Comparison of ENCODE assay signal across 36 cellular contexts in the genomic region with DNA sequence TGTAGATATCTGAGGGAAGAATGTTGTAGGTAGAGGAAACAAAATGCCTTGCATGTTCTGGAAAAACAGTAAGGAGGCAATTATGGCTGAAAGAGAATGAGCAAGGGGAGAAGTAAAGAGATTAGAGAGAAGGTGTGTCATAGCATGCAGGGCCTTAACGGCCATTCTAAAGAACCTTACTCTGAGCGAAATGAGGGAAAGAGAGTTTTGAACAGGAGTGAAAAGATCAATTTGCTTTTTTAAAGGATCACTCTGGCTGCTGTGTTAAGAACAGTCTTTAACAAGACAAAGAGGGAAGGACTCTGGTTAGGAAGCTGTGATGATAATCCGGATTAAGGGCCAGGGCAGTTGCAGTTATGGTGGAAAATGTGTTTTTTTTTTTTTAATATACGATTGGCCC. TPM values are rescaled to one million over a fixed set of nuclear protein-coding genes. Genes with fewer than 3 reads are reported as not detected.
DNase-seq lines count a peak whose midpoint lies in the region; ATAC-seq, FAIRE-seq and TF ChIP-seq lines count a peak whose summit lies in the region.
"Had no signal": no experiment of that assay in that cellular context is flagged by ENCODE, and none has a peak within 500 bp of the region (broad histone marks: within the 10 kb centered on the region; RNA-seq: fewer than 3 reads in every experiment).

No MANE protein-coding gene starts in this region.

- H3K4me1 ChIP-seq in HUES48 (ENCODE audit: control insufficient read depth, insufficient read depth, low read length): peaks cover 33% of the 10 kb centered on the region
- peaks cover 8% of the 10 kb centered on the region for H3K4me1 ChIP-seq in mucosa of descending colon (ENCODE audit: low read depth)
- H3K4me1 ChIP-seq: foreskin keratinocyte, parathyroid adenoma, SJSA1 had no signal

- H3K4me3 Mint-ChIP-seq in brain: peak overlapping the region in 2 of 5 experiments; percentile 9 to 14
- H3K4me3 Mint-ChIP-seq: activated T-cell treated with anti-CD3 and anti-CD28 coated beads, Interleukin-2, amount 50 U/mL, for 24 hours; dendritic cell treated with granulocyte-macrophage colony-stimulating factor and Interleukin-4, amounts not matched to agents 40 ng/mL and 50 ng/mL, for 4 days; nephron had no signal

- peak overlapping the region; percentile 89 for H3K27ac ChIP-seq in HUES48 (ENCODE audit: low read depth, low read length)
- H3K27ac ChIP-seq: esophagus muscularis mucosa, foreskin keratinocyte, GM23248, parathyroid adenoma, SJSA1, skin epidermis, suprapubic skin, upper lobe of right lung had no signal

- ATAC-seq in mucosa of descending colon: peak; percentile 25
- no peak for ATAC-seq in HG03378 (IDR thresholded peaks at IDR 0.05; ENCODE audit: unreplicated experiment)
- no peak for ATAC-seq in GM21367 (IDR thresholded peaks at IDR 0.05; ENCODE audit: unreplicated experiment)
- ATAC-seq: foreskin keratinocyte, upper lobe of right lung had no signal

- no peaks in the 10 kb centered on the region for H3K36me3 ChIP-seq in HUES48 (ENCODE audit: control insufficient read depth, insufficient read depth, low read length)
- H3K36me3 ChIP-seq in mucosa of descending colon (ENCODE audit: low read depth): no peaks in the 10 kb centered on the region
- H3K36me3 ChIP-seq: esophagus muscularis mucosa, suprapubic skin, upper lobe of right lung had no signal

- no peaks in the 10 kb centered on the region for H3K27me3 ChIP-seq in HUES48 (ENCODE audit: control insufficient read depth, insufficient read depth, low read length)
- H3K27me3 ChIP-seq: esophagus muscularis mucosa, foreskin keratinocyte, SJSA1, suprapubic skin, upper lobe of right lung had no signal

- H3K4me1 Mint-ChIP-seq in brain: peaks cover 56% of the 10 kb centered on the region

- H3K4me3 ChIP-seq in HUES48 (ENCODE audit: low read depth, low read length) (0 out of 2 replicates have a peak overlapping the region, but pooled peaks have one; percentile 10), mucosa of descending colon (no peak overlapping the region)
- H3K4me3 ChIP-seq: esophagus muscularis mucosa, GM23248, SJSA1, skin epidermis, suprapubic skin, upper lobe of right lung had no signal

- H3K9me3 ChIP-seq in HUES48 (ENCODE audit: control insufficient read depth, insufficient read depth, low read length) (no peaks in the 10 kb centered on the region), mucosa of descending colon (no peaks in the 10 kb centered on the region)
- H3K9me3 ChIP-seq: esophagus muscularis mucosa, SJSA1, suprapubic skin, upper lobe of right lung had no signal

- TF ChIP-seq CTCF in brain (conservative IDR thresholded peaks at IDR 0.05): no peak
- no peak for TF ChIP-seq CTCF in mucosa of descending colon (IDR thresholded peaks at IDR 0.05)

- H3K9ac ChIP-seq in HUES48 (ENCODE audit: low read depth, low read length): no peak overlapping the region
- H3K9ac ChIP-seq: GM23248, parathyroid adenoma had no signal

- H3K9me3 Mint-ChIP-seq in brain: peaks cover 0 to 8% (median 0%) of the 10 kb centered on the region in 5 experiments
- H3K9me3 Mint-ChIP-seq: activated T-cell treated with anti-CD3 and anti-CD28 coated beads, Interleukin-2, amount 50 U/mL, for 24 hours; dendritic cell treated with granulocyte-macrophage colony-stimulating factor and Interleukin-4, amounts not matched to agents 40 ng/mL and 50 ng/mL, for 4 days had no signal

- H3K36me3 Mint-ChIP-seq in brain: peaks cover 30% of the 10 kb centered on the region

- no peak for FAIRE-seq in GM19239 (lab: Jason Lieb, UNC)
- FAIRE-seq: A204.1, astrocyte, kidney had no signal

- peak overlapping the region in 3 of 5 experiments; percentile 18 to 78 (median 24) for H3K27ac Mint-ChIP-seq in brain
- H3K27ac Mint-ChIP-seq: activated T-cell treated with anti-CD3 and anti-CD28 coated beads, Interleukin-2, amount 50 U/mL, for 24 hours; dendritic cell treated with granulocyte-macrophage colony-stimulating factor and Interleukin-4, amounts not matched to agents 40 ng/mL and 50 ng/mL, for 4 days had no signal

- DNase-seq in D341Med (ENCODE audit: low spot score) (peak; percentile 45), mucosa of descending colon (no peak), AML-193 (lab: John Stamatoyannopoulos, UW) (no peak), GM19239 (ENCODE audit: insufficient read length, low spot score) (no peak)
- DNase-seq: activated CD4-positive, alpha-beta T cell treated with anti-CD3 and anti-CD28 coated beads, Interleukin-2, amount 50 U/mL, for 1 hour; activated CD4-positive, CD25-positive, alpha-beta regulatory T cell; activated gamma-delta T cell treated with Interleukin-2 at 50 U/mL for 16 hours; activated T-cell treated with anti-CD3 and anti-CD28 coated beads, Interleukin-2, amount 50 U/mL, for 24 hours; Calu3; central memory CD4-positive, alpha-beta T cell; DND-41; foreskin keratinocyte; GF-D8; GM23248; head of caudate nucleus; Kasumi-1; kidney; midbrain; NCI-H226; retina; stimulated activated naive CD4-positive, alpha-beta T cell; T-helper 1 cell; upper lobe of right lung had no signal

- intact Hi-C loops in mucosa of descending colon (cut with DNase I, micrococcal nuclease): no loop called here

- H3K27me3 Mint-ChIP-seq in brain: no peaks in the 10 kb centered on the region
- H3K27me3 Mint-ChIP-seq: activated T-cell treated with anti-CD3 and anti-CD28 coated beads, Interleukin-2, amount 50 U/mL, for 24 hours; dendritic cell treated with granulocyte-macrophage colony-stimulating factor and Interleukin-4, amounts not matched to agents 40 ng/mL and 50 ng/mL, for 4 days had no signal

RNA-seq across cellular contexts. Expression of a gene that starts 22.6 kb away (rescaled TPM):
- 20.4 TPM for polyA plus RNA-seq in brain (ENCODE audit: insufficient read depth, low read depth, low replicate concordance)
- total RNA-seq in mucosa of descending colon: 100 to 1,000 TPM in 2 of 3 donors, 10 to 100 TPM in 1; 69.3 to 132 (median 125) TPM
